ENCODE assay signal across 25 cellular contexts in genomic region chr5:82360043-82360442, GRCh38.
A peak's percentile ranks its signal among the peaks of the same experiment; 100 is the strongest.
DNase-seq lines count a peak whose midpoint lies in the region; ATAC-seq, FAIRE-seq and TF ChIP-seq lines count a peak whose summit lies in the region.
"Had no signal": no experiment of that assay in that cellular context is flagged by ENCODE, and none has a peak within 500 bp of the region (broad histone marks: within the 10 kb centered on the region; RNA-seq: fewer than 3 reads in every experiment).

No MANE protein-coding gene starts in this region.

- H2AFZ ChIP-seq in HepG2 (ENCODE audit: low read length) = no peak overlapping the region

- FAIRE-seq in HepG2 (lab: Jason Lieb, UNC) = no peak
- FAIRE-seq: G401.6 had no signal

- no peaks in the 10 kb centered on the region for H3K27me3 ChIP-seq in HepG2 (ENCODE audit: control insufficient read depth in 1 of 2, insufficient read depth in 2 of 2, low read length in 2 of 2)
- no peaks in the 10 kb centered on the region for H3K27me3 ChIP-seq in right lobe of liver
- no peaks in the 10 kb centered on the region for H3K27me3 ChIP-seq in thoracic aorta (replicated peaks; ENCODE audit: insufficient read depth)
- H3K27me3 ChIP-seq in transverse colon = no peaks in the 10 kb centered on the region
- H3K27me3 ChIP-seq: dorsolateral prefrontal cortex, heart left ventricle, suprapubic skin had no signal

- no peak for TF ChIP-seq EP300 in HepG2 (IDR thresholded peaks at IDR 0.05; ENCODE audit: low read depth in 2 of 2, low read length in 2 of 2)
- TF ChIP-seq EP300 in HepG2 (CRISPR knock-in tag; IDR thresholded peaks at IDR 0.05; ENCODE audit: borderline replicate concordance) = no peak
- TF ChIP-seq EP300 in transverse colon (IDR thresholded peaks at IDR 0.05; ENCODE audit: low read depth) = no peak

- 75% methylated on average over 3 of the region's 3 CpGs for WGBS in HepG2 (ENCODE audit: low lambda C conversion rate)
- 93% methylated on average over 2 of the region's 3 CpGs for WGBS in right lobe of liver (ENCODE audit: insufficient coverage, low coverage, low lambda C conversion rate, missing lambda C conversion rate)
- 85 to 100% methylated on average over 3 of the region's 3 CpGs for WGBS in transverse colon (ENCODE audit: low coverage in 1 of 2), 2 donors

- TF ChIP-seq CTCF in HepG2 (CRISPR knock-in tag; IDR thresholded peaks at IDR 0.05) (no peak), right lobe of liver (IDR thresholded peaks at IDR 0.05) (no peak), thoracic aorta (IDR thresholded peaks at IDR 0.05) (no peak), transverse colon (IDR thresholded peaks at IDR 0.05) (no peak)

- H3K27ac Mint-ChIP-seq in T-helper 17 cell = peak overlapping the region; percentile 97
- H3K27ac Mint-ChIP-seq in activated naive CD8-positive, alpha-beta T cell treated with anti-CD3 and anti-CD28 coated beads, Interleukin-2, amount 50 U/mL, for 24 hours = no peak overlapping the region
- H3K27ac Mint-ChIP-seq: stimulated activated memory B cell treated with anti-CD40 and anti-IgM and Interleukin-4, amounts not matched to agents 10 μg/mL and 1 μg/mL and 100 μg/mL, for 72 hours had no signal

- no TSS peak for BruUV-seq in HepG2 (replicated peaks; lab: Mats Ljungman, UMichigan)

- intact Hi-C loops in HepG2 (cut with micrococcal nuclease; ENCODE audit: unreplicated experiment) (loop anchor here (10.0 kb wide), 1 partner anchor 115 kb away; no protein-coding TSS in a partner anchor), right lobe of liver (cut with DNase I) (no loop called here), transverse colon (cut with DNase I; ENCODE audit: low total_unique reads) (no loop called here)

- peaks cover 32% of the 10 kb centered on the region for H3K4me1 Mint-ChIP-seq in T-helper 17 cell
- peaks cover 29% of the 10 kb centered on the region for H3K4me1 Mint-ChIP-seq in activated naive CD8-positive, alpha-beta T cell treated with anti-CD3 and anti-CD28 coated beads, Interleukin-2, amount 50 U/mL, for 24 hours

- in situ Hi-C loops in HepG2 (cut with HindIII; ENCODE audit: extremely low pct_ligation_motif_present, low pct_unique_long_range_greater_than_20kb) = loop anchor here (25.0 kb wide), 2 partner anchors 277 to 727 kb away; partner anchors contain the start of genes TMEM167A and XRCC4
- in situ Hi-C loops in transverse colon (cut with MboI; ENCODE audit: low pct_ligation_motif_present in 1 of 4, low pct_unique_long_range_greater_than_20kb in 1 of 4, low sequenced_read_pairs in 3 of 4) = loop anchor here in 3 of 4 donors (25.0 kb wide), 3 partner anchors 427 to 1202 kb away; no protein-coding TSS in a partner anchor

- peak overlapping the region; percentile 21; the same call in 1 of the 2 replicates for H3K9ac ChIP-seq in HepG2 (ENCODE audit: insufficient read depth, low read depth, low read length)

- peaks cover 71% of the 10 kb centered on the region for H3K4me1 ChIP-seq in HepG2 (ENCODE audit: insufficient read depth, low read length)
- H3K4me1 ChIP-seq in right lobe of liver = peaks cover 0 to 2% (median 0%) of the 10 kb centered on the region in 4 donors
- peaks cover 28 to 59% of the 10 kb centered on the region in 2 donors for H3K4me1 ChIP-seq in thoracic aorta (ENCODE audit: control insufficient read depth in 1 of 2, low read depth in 2 of 2)
- H3K4me1 ChIP-seq in transverse colon = peaks cover 0 to 11% (median 5%) of the 10 kb centered on the region in 4 donors

- POLR2A ChIA-PET in HepG2 (lab: Yijun Ruan, JAX) = no interaction called here

- H3K36me3 ChIP-seq in HepG2 (replicated peaks in 1 of 2; ENCODE audit: control insufficient read depth in 1 of 2, insufficient read depth in 2 of 2, low read length in 2 of 2) = no peaks in the 10 kb centered on the region
- no peaks in the 10 kb centered on the region for H3K36me3 ChIP-seq in right lobe of liver
- no peaks in the 10 kb centered on the region for H3K36me3 ChIP-seq in thoracic aorta
- H3K36me3 ChIP-seq in transverse colon = no peaks in the 10 kb centered on the region
- H3K36me3 ChIP-seq: heart left ventricle, neutrophil, suprapubic skin had no signal

- no peaks in the 10 kb centered on the region for H3K9me3 Mint-ChIP-seq in activated naive CD8-positive, alpha-beta T cell treated with anti-CD3 and anti-CD28 coated beads, Interleukin-2, amount 50 U/mL, for 24 hours
- H3K9me3 Mint-ChIP-seq: H9; stimulated activated memory B cell treated with anti-CD40 and anti-IgM and Interleukin-4, amounts not matched to agents 10 μg/mL and 1 μg/mL and 100 μg/mL, for 72 hours had no signal

- ATAC-seq in HepG2 = no peak
- ATAC-seq in right lobe of liver = no peak
- ATAC-seq in T-helper 17 cell = no peak
- ATAC-seq in thoracic aorta (ENCODE audit: insufficient number of reproducible peaks, low FRiP score, low read depth) = no peak
- ATAC-seq in HG02588 (IDR thresholded peaks at IDR 0.05; ENCODE audit: unreplicated experiment) = no peak
- ATAC-seq in activated naive CD8-positive, alpha-beta T cell treated with anti-CD3 and anti-CD28 coated beads, Interleukin-2, amount 50 U/mL, for 24 hours = no peak
- ATAC-seq: heart left ventricle; left lobe of liver; Panc1; stimulated activated memory B cell treated with anti-CD40 and anti-IgM and Interleukin-4, amounts not matched to agents 10 μg/mL and 1 μg/mL and 100 μg/mL, for 72 hours had no signal

- DNase-seq in HepG2 (ENCODE audit: low spot score) = no peak
- no peak for DNase-seq in right lobe of liver
- no peak for DNase-seq in T-helper 17 cell
- peak; percentile 82 for DNase-seq in left kidney (ENCODE audit: low read depth, low spot score)
- no peak for DNase-seq in thoracic aorta (ENCODE audit: low spot score)
- no peak for DNase-seq in transverse colon
- no peak for DNase-seq in activated naive CD8-positive, alpha-beta T cell treated with anti-CD3 and anti-CD28 coated beads, Interleukin-2, amount 50 U/mL, for 24 hours
- DNase-seq: activated effector memory CD4-positive, alpha-beta T cell treated with anti-CD3 and anti-CD28 coated beads, Interleukin-2, amount 50 U/mL, for 16 hours; caudate nucleus; dorsolateral prefrontal cortex; H9; heart left ventricle; KG1; NCI-H187 treated with DMSO at 0.1 percent for 48 hours; SIG-M5; stimulated activated CD4-positive, alpha-beta T cell treated with anti-CD3 and anti-CD28 coated beads, Interleukin-2, amount 100 ng/mL, for 24 hours had no signal

- H3K4me3 Mint-ChIP-seq in T-helper 17 cell = no peak overlapping the region
- H3K4me3 Mint-ChIP-seq in activated naive CD8-positive, alpha-beta T cell treated with anti-CD3 and anti-CD28 coated beads, Interleukin-2, amount 50 U/mL, for 24 hours = no peak overlapping the region
- H3K4me3 Mint-ChIP-seq: H9; stimulated activated memory B cell treated with anti-CD40 and anti-IgM and Interleukin-4, amounts not matched to agents 10 μg/mL and 1 μg/mL and 100 μg/mL, for 72 hours had no signal

- H3K4me3 ChIP-seq in HepG2 (replicated peaks in 1 of 3; ENCODE audit: insufficient read depth in 1 of 3, low read depth in 2 of 3, low read length in 3 of 3) (no peak overlapping the region; a peak in 1 of 6 replicates), right lobe of liver (no peak overlapping the region), thoracic aorta (no peak overlapping the region), transverse colon (no peak overlapping the region)
- H3K4me3 ChIP-seq: dorsolateral prefrontal cortex, heart left ventricle, skin epidermis, suprapubic skin had no signal

- no peaks in the 10 kb centered on the region for H3K9me3 ChIP-seq in HepG2 (ENCODE audit: low read length)
- H3K9me3 ChIP-seq in right lobe of liver = no peaks in the 10 kb centered on the region
- no peaks in the 10 kb centered on the region for H3K9me3 ChIP-seq in T-helper 17 cell (ENCODE audit: control insufficient read depth, low read length, poor library complexity, severe bottlenecking)
- H3K9me3 ChIP-seq in thoracic aorta = no peaks in the 10 kb centered on the region
- H3K9me3 ChIP-seq in transverse colon = no peaks in the 10 kb centered on the region
- H3K9me3 ChIP-seq: heart left ventricle, neutrophil, suprapubic skin had no signal

- TF ChIP-seq POLR2A in HepG2 (IDR thresholded peaks at IDR 0.05; ENCODE audit: insufficient read depth in 1 of 2, low read depth in 2 of 2, low read length in 2 of 2) (no peak), right lobe of liver (IDR thresholded peaks at IDR 0.05) (no peak), transverse colon (IDR thresholded peaks at IDR 0.05) (no peak)

- H3K27ac ChIP-seq in HepG2 (ENCODE audit: extremely low read length, insufficient read depth, low read length) (no peak overlapping the region), right lobe of liver (no peak overlapping the region), thoracic aorta (peak overlapping the region; percentile 29 to 31), transverse colon (no peak overlapping the region)
- H3K27ac ChIP-seq: C4-2B, dorsolateral prefrontal cortex, heart left ventricle, neutrophil, suprapubic skin had no signal

- H4K20me1 ChIP-seq in HepG2 (ENCODE audit: insufficient read depth, low read length) = no peaks in the 10 kb centered on the region

- no peaks in the 10 kb centered on the region for H3K79me2 ChIP-seq in HepG2 (ENCODE audit: insufficient read depth, low read length)

- CTCF ChIA-PET in HepG2 (lab: Yijun Ruan, JAX; ENCODE audit: low intra/inter-chr PET ratio, low total read pairs) = no interaction called here

- H3K4me2 ChIP-seq in HepG2 (ENCODE audit: low read depth, low read length) = peak overlapping the region; percentile 4; the same call in 1 of the 2 replicates

- H3K27me3 Mint-ChIP-seq in T-helper 17 cell = no peaks in the 10 kb centered on the region
- H3K27me3 Mint-ChIP-seq in activated naive CD8-positive, alpha-beta T cell treated with anti-CD3 and anti-CD28 coated beads, Interleukin-2, amount 50 U/mL, for 24 hours = no peaks in the 10 kb centered on the region

- H3K36me3 Mint-ChIP-seq in T-helper 17 cell (ENCODE audit: low read depth) = no peaks in the 10 kb centered on the region
- H3K36me3 Mint-ChIP-seq in activated naive CD8-positive, alpha-beta T cell treated with anti-CD3 and anti-CD28 coated beads, Interleukin-2, amount 50 U/mL, for 24 hours (ENCODE audit: low read depth) = no peaks in the 10 kb centered on the region
- H3K36me3 Mint-ChIP-seq: stimulated activated memory B cell treated with anti-CD40 and anti-IgM and Interleukin-4, amounts not matched to agents 10 μg/mL and 1 μg/mL and 100 μg/mL, for 72 hours had no signal

- no peak for TF ChIP-seq RAD21 in HepG2 (CRISPR knock-in tag; IDR thresholded peaks at IDR 0.05)

TF ChIP-seq in HepG2, 621 proteins besides CTCF, POLR2A, EP300 and RAD21 (continues in another document):
- TF ChIP-seq TGIF2 (CRISPR knock-in tag; IDR thresholded peaks at IDR 0.05) (no peak), PPARG (CRISPR knock-in tag; conservative IDR thresholded peaks at IDR 0.05) (peak; percentile 46; the same call in 1 of the 2 replicates), CBFB (CRISPR knock-in tag; IDR thresholded peaks at IDR 0.05) (no peak)

Comparison
In these comparisons a context has a peak if more than half of its experiments do, and no peak if none do; other contexts are left out.
1. H3K27ac ChIP-seq: peak in thoracic aorta (2 of 2); none in HepG2 (single experiment), right lobe of liver (0 of 3) and transverse colon (0 of 4).